In genomic region chr2:233235977-233236376, GRCh38 we compare ENCODE assay signal across 3 cellular contexts.
A peak's percentile ranks its signal among the peaks of the same experiment; 100 is the strongest.
TF ChIP-seq lines count a peak whose summit lies in the region.

No MANE protein-coding gene starts in this region.

TF ChIP-seq in GM23338, 12 proteins besides CTCF, POLR2A, EP300 and RAD21 (continues in another document):
- no peak for TF ChIP-seq EZH2phosphoT487 (IDR thresholded peaks at IDR 0.05; ENCODE audit: unreplicated experiment)
- TF ChIP-seq, protein P1, sequence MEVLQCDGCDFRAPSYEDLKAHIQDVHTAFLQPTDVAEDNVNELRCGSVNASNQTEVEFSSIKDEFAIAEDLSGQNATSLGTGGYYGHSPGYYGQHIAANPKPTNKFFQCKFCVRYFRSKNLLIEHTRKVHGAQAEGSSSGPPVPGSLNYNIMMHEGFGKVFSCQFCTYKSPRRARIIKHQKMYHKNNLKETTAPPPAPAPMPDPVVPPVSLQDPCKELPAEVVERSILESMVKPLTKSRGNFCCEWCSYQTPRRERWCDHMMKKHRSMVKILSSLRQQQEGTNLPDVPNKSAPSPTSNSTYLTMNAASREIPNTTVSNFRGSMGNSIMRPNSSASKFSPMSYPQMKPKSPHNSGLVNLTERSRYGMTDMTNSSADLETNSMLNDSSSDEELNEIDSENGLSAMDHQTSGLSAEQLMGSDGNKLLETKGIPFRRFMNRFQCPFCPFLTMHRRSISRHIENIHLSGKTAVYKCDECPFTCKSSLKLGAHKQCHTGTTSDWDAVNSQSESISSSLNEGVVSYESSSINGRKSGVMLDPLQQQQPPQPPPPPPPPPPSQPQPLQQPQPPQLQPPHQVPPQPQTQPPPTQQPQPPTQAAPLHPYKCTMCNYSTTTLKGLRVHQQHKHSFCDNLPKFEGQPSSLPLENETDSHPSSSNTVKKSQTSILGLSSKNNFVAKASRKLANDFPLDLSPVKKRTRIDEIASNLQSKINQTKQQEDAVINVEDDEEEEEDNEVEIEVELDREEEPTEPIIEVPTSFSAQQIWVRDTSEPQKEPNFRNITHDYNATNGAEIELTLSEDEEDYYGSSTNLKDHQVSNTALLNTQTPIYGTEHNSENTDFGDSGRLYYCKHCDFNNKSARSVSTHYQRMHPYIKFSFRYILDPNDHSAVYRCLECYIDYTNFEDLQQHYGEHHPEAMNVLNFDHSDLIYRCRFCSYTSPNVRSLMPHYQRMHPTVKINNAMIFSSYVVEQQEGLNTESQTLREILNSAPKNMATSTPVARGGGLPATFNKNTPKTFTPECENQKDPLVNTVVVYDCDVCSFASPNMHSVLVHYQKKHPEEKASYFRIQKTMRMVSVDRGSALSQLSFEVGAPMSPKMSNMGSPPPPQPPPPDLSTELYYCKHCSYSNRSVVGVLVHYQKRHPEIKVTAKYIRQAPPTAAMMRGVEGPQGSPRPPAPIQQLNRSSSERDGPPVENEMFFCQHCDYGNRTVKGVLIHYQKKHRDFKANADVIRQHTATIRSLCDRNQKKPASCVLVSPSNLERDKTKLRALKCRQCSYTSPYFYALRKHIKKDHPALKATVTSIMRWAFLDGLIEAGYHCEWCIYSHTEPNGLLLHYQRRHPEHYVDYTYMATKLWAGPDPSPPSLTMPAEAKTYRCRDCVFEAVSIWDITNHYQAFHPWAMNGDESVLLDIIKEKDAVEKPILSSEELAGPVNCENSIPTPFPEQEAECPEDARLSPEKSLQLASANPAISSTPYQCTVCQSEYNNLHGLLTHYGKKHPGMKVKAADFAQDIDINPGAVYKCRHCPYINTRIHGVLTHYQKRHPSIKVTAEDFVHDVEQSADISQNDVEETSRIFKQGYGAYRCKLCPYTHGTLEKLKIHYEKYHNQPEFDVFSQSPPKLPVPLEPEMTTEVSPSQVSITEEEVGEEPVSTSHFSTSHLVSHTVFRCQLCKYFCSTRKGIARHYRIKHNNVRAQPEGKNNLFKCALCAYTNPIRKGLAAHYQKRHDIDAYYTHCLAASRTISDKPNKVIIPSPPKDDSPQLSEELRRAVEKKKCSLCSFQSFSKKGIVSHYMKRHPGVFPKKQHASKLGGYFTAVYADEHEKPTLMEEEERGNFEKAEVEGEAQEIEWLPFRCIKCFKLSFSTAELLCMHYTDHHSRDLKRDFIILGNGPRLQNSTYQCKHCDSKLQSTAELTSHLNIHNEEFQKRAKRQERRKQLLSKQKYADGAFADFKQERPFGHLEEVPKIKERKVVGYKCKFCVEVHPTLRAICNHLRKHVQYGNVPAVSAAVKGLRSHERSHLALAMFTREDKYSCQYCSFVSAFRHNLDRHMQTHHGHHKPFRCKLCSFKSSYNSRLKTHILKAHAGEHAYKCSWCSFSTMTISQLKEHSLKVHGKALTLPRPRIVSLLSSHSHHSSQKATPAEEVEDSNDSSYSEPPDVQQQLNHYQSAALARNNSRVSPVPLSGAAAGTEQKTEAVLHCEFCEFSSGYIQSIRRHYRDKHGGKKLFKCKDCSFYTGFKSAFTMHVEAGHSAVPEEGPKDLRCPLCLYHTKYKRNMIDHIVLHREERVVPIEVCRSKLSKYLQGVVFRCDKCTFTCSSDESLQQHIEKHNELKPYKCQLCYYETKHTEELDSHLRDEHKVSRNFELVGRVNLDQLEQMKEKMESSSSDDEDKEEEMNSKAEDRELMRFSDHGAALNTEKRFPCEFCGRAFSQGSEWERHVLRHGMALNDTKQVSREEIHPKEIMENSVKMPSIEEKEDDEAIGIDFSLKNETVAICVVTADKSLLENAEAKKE (CRISPR knock-in tag; IDR thresholded peaks at IDR 0.05): no peak
- no peak for TF ChIP-seq ZNF331 (CRISPR knock-in tag; IDR thresholded peaks at IDR 0.05; ENCODE audit: low read depth)
- TF ChIP-seq ZNF114 (CRISPR knock-in tag; IDR thresholded peaks at IDR 0.05): no peak
- TF ChIP-seq CREB1 (CRISPR knock-in tag; IDR thresholded peaks at IDR 0.05; ENCODE audit: low read depth): no peak
- no peak for TF ChIP-seq STAT1 (IDR thresholded peaks at IDR 0.05; ENCODE audit: unreplicated experiment)

TF ChIP-seq in H1, 55 proteins besides CTCF, POLR2A, EP300 and RAD21:
- TF ChIP-seq BRCA1 (IDR thresholded peaks at IDR 0.05; ENCODE audit: low read depth, low read length) (no peak), RBBP5 (IDR thresholded peaks at IDR 0.05; ENCODE audit: borderline replicate concordance, low read depth, low read length) (no peak), SUZ12 (IDR thresholded peaks at IDR 0.05; ENCODE audit: low read length) (no peak), USF2 (IDR thresholded peaks at IDR 0.05; ENCODE audit: low read length) (no peak), ATF2 (IDR thresholded peaks at IDR 0.05; ENCODE audit: low read length) (no peak), CHD2 (IDR thresholded peaks at IDR 0.05; ENCODE audit: low read length) (no peak), BACH1 (IDR thresholded peaks at IDR 0.05; ENCODE audit: low read length) (no peak), POU5F1 (IDR thresholded peaks at IDR 0.05; ENCODE audit: low read depth, low read length) (no peak), EGR1 (IDR thresholded peaks at IDR 0.05; ENCODE audit: borderline replicate concordance, low read depth, low read length) (no peak), SIX5 (IDR thresholded peaks at IDR 0.05; ENCODE audit: low read depth, low read length) (no peak), E2F6 (IDR thresholded peaks at IDR 0.05) (no peak), NRF1 (IDR thresholded peaks at IDR 0.05; ENCODE audit: low read depth, low read length) (no peak), CTBP2 (IDR thresholded peaks at IDR 0.05; ENCODE audit: borderline replicate concordance, insufficient read depth, insufficient read length, low read length) (no peak), RXRA (IDR thresholded peaks at IDR 0.05; ENCODE audit: insufficient read depth, low read depth, low read length) (no peak), TEAD4 (IDR thresholded peaks at IDR 0.05; ENCODE audit: low read depth, low read length) (no peak), ZNF274 (IDR thresholded peaks at IDR 0.05; ENCODE audit: borderline replicate concordance, extremely low read depth, low read length) (no peak), SP4 (IDR thresholded peaks at IDR 0.05; ENCODE audit: low read length) (no peak), HDAC6 (IDR thresholded peaks at IDR 0.05; ENCODE audit: low read depth, low read length) (no peak)
- TF ChIP-seq, protein P2, sequence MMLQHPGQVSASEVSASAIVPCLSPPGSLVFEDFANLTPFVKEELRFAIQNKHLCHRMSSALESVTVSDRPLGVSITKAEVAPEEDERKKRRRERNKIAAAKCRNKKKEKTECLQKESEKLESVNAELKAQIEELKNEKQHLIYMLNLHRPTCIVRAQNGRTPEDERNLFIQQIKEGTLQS (IDR thresholded peaks at IDR 0.05; ENCODE audit: insufficient read depth, low read depth, low read length): no peak

TF ChIP-seq in HepG2, 621 proteins besides CTCF, POLR2A, EP300 and RAD21 (continues in another document):
- TF ChIP-seq NFE2L2 (IDR thresholded peaks at IDR 0.05; ENCODE audit: low read length): 0 out of 2 replicates have a peak, but pooled peaks have one; percentile 3
- no peak for TF ChIP-seq ARID2 (CRISPR knock-in tag; IDR thresholded peaks at IDR 0.05; ENCODE audit: borderline replicate concordance)
- 0 out of 2 replicates have a peak, but pooled peaks have one; percentile 20 for TF ChIP-seq ZNF768 (CRISPR knock-in tag; IDR thresholded peaks at IDR 0.05)
- peak; percentile 51; the same call in 1 of the 2 replicates for TF ChIP-seq ZNF331 (CRISPR knock-in tag; IDR thresholded peaks at IDR 0.05)
- TF ChIP-seq ZZZ3 (CRISPR knock-in tag; IDR thresholded peaks at IDR 0.05; ENCODE audit: borderline replicate concordance): no peak
- TF ChIP-seq KLF13 (CRISPR knock-in tag; IDR thresholded peaks at IDR 0.05): no peak
- no peak for TF ChIP-seq ZNF24 (IDR thresholded peaks at IDR 0.05)
- TF ChIP-seq CENPX (CRISPR knock-in tag; IDR thresholded peaks at IDR 0.05): no peak
- no peak for TF ChIP-seq ASH2L (IDR thresholded peaks at IDR 0.05; ENCODE audit: insufficient read length, low read depth, low read length)
- no peak for TF ChIP-seq EHMT2 (IDR thresholded peaks at IDR 0.05; ENCODE audit: borderline replicate concordance, low read depth, low read length)
- no peak for TF ChIP-seq POGK (CRISPR knock-in tag; conservative IDR thresholded peaks at IDR 0.05)
- TF ChIP-seq SP1 (IDR thresholded peaks at IDR 0.05): no peak
- TF ChIP-seq SP1 (CRISPR knock-in tag; IDR thresholded peaks at IDR 0.05): peak; percentile 79
- TF ChIP-seq SAFB2 (CRISPR knock-in tag; IDR thresholded peaks at IDR 0.05; ENCODE audit: borderline replicate concordance, low read depth): no peak
- TF ChIP-seq, protein P3, sequence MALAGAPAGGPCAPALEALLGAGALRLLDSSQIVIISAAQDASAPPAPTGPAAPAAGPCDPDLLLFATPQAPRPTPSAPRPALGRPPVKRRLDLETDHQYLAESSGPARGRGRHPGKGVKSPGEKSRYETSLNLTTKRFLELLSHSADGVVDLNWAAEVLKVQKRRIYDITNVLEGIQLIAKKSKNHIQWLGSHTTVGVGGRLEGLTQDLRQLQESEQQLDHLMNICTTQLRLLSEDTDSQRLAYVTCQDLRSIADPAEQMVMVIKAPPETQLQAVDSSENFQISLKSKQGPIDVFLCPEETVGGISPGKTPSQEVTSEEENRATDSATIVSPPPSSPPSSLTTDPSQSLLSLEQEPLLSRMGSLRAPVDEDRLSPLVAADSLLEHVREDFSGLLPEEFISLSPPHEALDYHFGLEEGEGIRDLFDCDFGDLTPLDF (CRISPR knock-in tag; IDR thresholded peaks at IDR 0.05): no peak
- no peak for TF ChIP-seq ZFX (CRISPR knock-in tag; IDR thresholded peaks at IDR 0.05; ENCODE audit: low read depth)
- TF ChIP-seq, protein P4, sequence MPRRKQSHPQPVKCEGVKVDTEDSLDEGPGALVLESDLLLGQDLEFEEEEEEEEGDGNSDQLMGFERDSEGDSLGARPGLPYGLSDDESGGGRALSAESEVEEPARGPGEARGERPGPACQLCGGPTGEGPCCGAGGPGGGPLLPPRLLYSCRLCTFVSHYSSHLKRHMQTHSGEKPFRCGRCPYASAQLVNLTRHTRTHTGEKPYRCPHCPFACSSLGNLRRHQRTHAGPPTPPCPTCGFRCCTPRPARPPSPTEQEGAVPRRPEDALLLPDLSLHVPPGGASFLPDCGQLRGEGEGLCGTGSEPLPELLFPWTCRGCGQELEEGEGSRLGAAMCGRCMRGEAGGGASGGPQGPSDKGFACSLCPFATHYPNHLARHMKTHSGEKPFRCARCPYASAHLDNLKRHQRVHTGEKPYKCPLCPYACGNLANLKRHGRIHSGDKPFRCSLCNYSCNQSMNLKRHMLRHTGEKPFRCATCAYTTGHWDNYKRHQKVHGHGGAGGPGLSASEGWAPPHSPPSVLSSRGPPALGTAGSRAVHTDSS (CRISPR knock-in tag; conservative IDR thresholded peaks at IDR 0.05): no peak
- no peak for TF ChIP-seq ZNF101 (CRISPR knock-in tag; IDR thresholded peaks at IDR 0.05; ENCODE audit: borderline replicate concordance, low read depth)
- no peak for TF ChIP-seq ZNF562 (CRISPR knock-in tag; IDR thresholded peaks at IDR 0.05; ENCODE audit: borderline replicate concordance)
- no peak for TF ChIP-seq DPF2 (CRISPR knock-in tag; IDR thresholded peaks at IDR 0.05; ENCODE audit: borderline replicate concordance, low read depth)
- TF ChIP-seq KMT2B (CRISPR knock-in tag; IDR thresholded peaks at IDR 0.05): no peak
- no peak for TF ChIP-seq ZNF616 (CRISPR knock-in tag; IDR thresholded peaks at IDR 0.05; ENCODE audit: low read depth)
- no peak for TF ChIP-seq RFX1 (IDR thresholded peaks at IDR 0.05)
- TF ChIP-seq ISL2 (CRISPR knock-in tag; IDR thresholded peaks at IDR 0.05): no peak
- no peak for TF ChIP-seq ZNF383 (CRISPR knock-in tag; IDR thresholded peaks at IDR 0.05; ENCODE audit: borderline replicate concordance)
- peak; percentile 30; the same call in 1 of the 2 replicates for TF ChIP-seq TFAP4 (IDR thresholded peaks at IDR 0.05; ENCODE audit: borderline replicate concordance, low read depth)
- no peak for TF ChIP-seq ZNF879 (CRISPR knock-in tag; IDR thresholded peaks at IDR 0.05)
- TF ChIP-seq RAD51 (IDR thresholded peaks at IDR 0.05; ENCODE audit: borderline replicate concordance): no peak
- TF ChIP-seq ZNF33A (CRISPR knock-in tag; IDR thresholded peaks at IDR 0.05; ENCODE audit: borderline replicate concordance): no peak
- TF ChIP-seq SOX5 (CRISPR knock-in tag; IDR thresholded peaks at IDR 0.05; ENCODE audit: borderline replicate concordance): no peak
- TF ChIP-seq ZNF652 (CRISPR knock-in tag; IDR thresholded peaks at IDR 0.05; ENCODE audit: borderline replicate concordance, low read depth): no peak
- TF ChIP-seq XRCC5 (optimal IDR thresholded peaks at IDR 0.05; ENCODE audit: low read length): peak; percentile 93
- TF ChIP-seq ZNF781 (CRISPR knock-in tag; IDR thresholded peaks at IDR 0.05; ENCODE audit: borderline replicate concordance, not compliant biosample characterization): no peak
- TF ChIP-seq LCORL (IDR thresholded peaks at IDR 0.05): no peak
- TF ChIP-seq LCORL (CRISPR knock-in tag; IDR thresholded peaks at IDR 0.05): no peak
- TF ChIP-seq, protein P5, sequence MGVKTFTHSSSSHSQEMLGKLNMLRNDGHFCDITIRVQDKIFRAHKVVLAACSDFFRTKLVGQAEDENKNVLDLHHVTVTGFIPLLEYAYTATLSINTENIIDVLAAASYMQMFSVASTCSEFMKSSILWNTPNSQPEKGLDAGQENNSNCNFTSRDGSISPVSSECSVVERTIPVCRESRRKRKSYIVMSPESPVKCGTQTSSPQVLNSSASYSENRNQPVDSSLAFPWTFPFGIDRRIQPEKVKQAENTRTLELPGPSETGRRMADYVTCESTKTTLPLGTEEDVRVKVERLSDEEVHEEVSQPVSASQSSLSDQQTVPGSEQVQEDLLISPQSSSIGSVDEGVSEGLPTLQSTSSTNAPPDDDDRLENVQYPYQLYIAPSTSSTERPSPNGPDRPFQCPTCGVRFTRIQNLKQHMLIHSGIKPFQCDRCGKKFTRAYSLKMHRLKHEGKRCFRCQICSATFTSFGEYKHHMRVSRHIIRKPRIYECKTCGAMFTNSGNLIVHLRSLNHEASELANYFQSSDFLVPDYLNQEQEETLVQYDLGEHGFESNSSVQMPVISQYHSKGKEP (CRISPR knock-in tag; IDR thresholded peaks at IDR 0.05): no peak
- no peak for TF ChIP-seq TCF12 (IDR thresholded peaks at IDR 0.05)
- no peak for TF ChIP-seq TCF12 (CRISPR knock-in tag; IDR thresholded peaks at IDR 0.05)
- TF ChIP-seq ZNF83 (CRISPR knock-in tag; IDR thresholded peaks at IDR 0.05; ENCODE audit: borderline replicate concordance): no peak
- no peak for TF ChIP-seq PAF1 (CRISPR knock-in tag; IDR thresholded peaks at IDR 0.05)
- no peak for TF ChIP-seq PRMT3 (CRISPR knock-in tag; IDR thresholded peaks at IDR 0.05; ENCODE audit: borderline replicate concordance, low read depth)
